ENCODE assay signal across 8 cellular contexts in genomic region chr14:60648934-60649814, GRCh38. TPM values are rescaled to one million over a fixed set of nuclear protein-coding genes. Genes with fewer than 3 reads are reported as not detected.
A peak's percentile ranks its signal among the peaks of the same experiment; 100 is the strongest.
DNase-seq lines count a peak whose midpoint lies in the region; ATAC-seq and TF ChIP-seq lines count a peak whose summit lies in the region.

SIX1 (minus strand) TSS chr14:60649477; CDS start chr14:60649189, 288 bp downstream.

- H4K20me1 ChIP-seq in SK-N-SH (ENCODE audit: insufficient read depth) = peaks cover 48% of the 10 kb centered on the region

- CTCF ChIA-PET in SK-N-SH (lab: Yijun Ruan, JAX) = interaction anchor here (0.6 to 1.6 kb wide), 4 partner anchors 24 to 378 kb away, joined by 3 to 5 read pairs (median 4); no protein-coding TSS in a partner anchor

- peaks cover 22% of the 10 kb centered on the region for H3F3A ChIP-seq in SK-N-SH (replicated peaks; ENCODE audit: insufficient read depth)

- ATAC-seq in GM21717 (IDR thresholded peaks at IDR 0.05; ENCODE audit: unreplicated experiment) = peak; percentile 38
- no peak for ATAC-seq in thoracic aorta (ENCODE audit: insufficient number of reproducible peaks, low FRiP score, low read depth)

- H3K27ac ChIP-seq in SK-N-SH (ENCODE audit: low read depth in 2 of 2, low read length in 1 of 2) (peak within 1 kb of the TSS; percentile 71 to 87), thoracic aorta (peak within 1 kb of the TSS in 1 of 2 donors; percentile 16)
- no peak within 1 kb of the TSS for H3K27ac ChIP-seq in effector memory CD4-positive, alpha-beta T cell (ENCODE audit: insufficient read depth, low read length, poor library complexity, severe bottlenecking)

- 0 out of 2 replicates have a peak, but pooled peaks have one; percentile 9 for TF ChIP-seq CTCF in SK-N-SH (IDR thresholded peaks at IDR 0.05)
- TF ChIP-seq CTCF in thoracic aorta (IDR thresholded peaks at IDR 0.05) = no peak

- TF ChIP-seq RAD21 in SK-N-SH (IDR thresholded peaks at IDR 0.05; ENCODE audit: low read length) = no peak

- H3K9ac ChIP-seq in SK-N-SH = peak within 1 kb of the TSS; percentile 94

- H3K9me3 ChIP-seq in SK-N-SH (no peaks in the 10 kb centered on the region), thoracic aorta (no peaks in the 10 kb centered on the region)
- no peaks in the 10 kb centered on the region for H3K9me3 ChIP-seq in effector memory CD4-positive, alpha-beta T cell (ENCODE audit: control insufficient read depth, low read length)

- H3K4me1 ChIP-seq in SK-N-SH (ENCODE audit: control insufficient read depth in 1 of 2, insufficient read depth in 2 of 2, low read depth in 1 of 2, low read length in 1 of 2) (peaks cover 11 to 14% of the 10 kb centered on the region in 2 experiments), thoracic aorta (ENCODE audit: control insufficient read depth in 1 of 2, low read depth in 2 of 2) (peaks cover 11 to 39% of the 10 kb centered on the region in 2 donors)
- peaks cover 31% of the 10 kb centered on the region for H3K4me1 ChIP-seq in effector memory CD4-positive, alpha-beta T cell (ENCODE audit: control insufficient read depth, insufficient read depth, low read length, poor library complexity, severe bottlenecking)

- H3K4me2 ChIP-seq in SK-N-SH = peak within 1 kb of the TSS; percentile 86

- H3K9me2 ChIP-seq in SK-N-SH = no peaks in the 10 kb centered on the region

- H3K27me3 ChIP-seq in SK-N-SH (ENCODE audit: insufficient read depth) (no peaks in the 10 kb centered on the region), thoracic aorta (replicated peaks; ENCODE audit: insufficient read depth) (peaks cover 31% of the 10 kb centered on the region)
- H3K27me3 ChIP-seq in effector memory CD4-positive, alpha-beta T cell (replicated peaks; ENCODE audit: control insufficient read depth, insufficient read depth, low read length, poor library complexity, severe bottlenecking) = peaks cover 63% of the 10 kb centered on the region

- peak within 1 kb of the TSS; percentile 19; the same call in 1 of the 2 replicates for H2AFZ ChIP-seq in SK-N-SH (ENCODE audit: low read depth)

- peak within 1 kb of the TSS; percentile 61 to 74 for H3K4me3 ChIP-seq in SK-N-SH (ENCODE audit: low read depth in 2 of 2, low read length in 1 of 2)
- H3K4me3 ChIP-seq in effector memory CD4-positive, alpha-beta T cell (ENCODE audit: insufficient read depth, low read depth, low read length, poor library complexity, severe bottlenecking) = peak within 1 kb of the TSS; percentile 14
- peak within 1 kb of the TSS; percentile 78 for H3K4me3 ChIP-seq in thoracic aorta

- POLR2A ChIA-PET in SK-N-SH (lab: Yijun Ruan, JAX) = no interaction called here

- H3K79me2 ChIP-seq in SK-N-SH (ENCODE audit: insufficient read depth) = peaks cover 81% of the 10 kb centered on the region

- TF ChIP-seq EP300 in SK-N-SH (IDR thresholded peaks at IDR 0.05; ENCODE audit: borderline replicate concordance in 1 of 2, low read depth in 1 of 2, low read length in 1 of 2) = peak in 1 of 2 experiments; percentile 14; a peak in 1 of 4 replicates

- WGBS in SK-N-SH (ENCODE audit: low lambda C conversion rate) = 2% methylated on average over 39 of the region's 76 CpGs

- H3K36me3 ChIP-seq in SK-N-SH (replicated peaks in 1 of 2; ENCODE audit: control insufficient read depth in 1 of 2, insufficient read depth in 2 of 2, low read length in 1 of 2) (peaks cover 26 to 29% of the 10 kb centered on the region in 2 experiments), thoracic aorta (no peaks in the 10 kb centered on the region)
- H3K36me3 ChIP-seq in effector memory CD4-positive, alpha-beta T cell (ENCODE audit: control insufficient read depth, insufficient read depth, low read length) = no peaks in the 10 kb centered on the region

- peak; percentile 89 for DNase-seq in DMS153 (lab: John Stamatoyannopoulos, UW)
- peak; percentile 95 for DNase-seq in NCI-H1092 treated with DMSO at 0.1 percent for 48 hours (lab: John Stamatoyannopoulos, UW)
- DNase-seq in SK-N-SH = peak; percentile 88
- no peak for DNase-seq in effector memory CD4-positive, alpha-beta T cell
- DNase-seq in medulla oblongata (ENCODE audit: extremely low spot score) = peak; percentile 49
- DNase-seq in thoracic aorta (ENCODE audit: low spot score) = no peak
- DNase-seq in stimulated activated CD4-positive, alpha-beta T cell treated with anti-CD3 and anti-CD28 coated beads, Interleukin-1b, Interleukin-23, amount 100 ng/mL, for 48 hours = no peak

TF ChIP-seq in SK-N-SH, 30 proteins besides CTCF, POLR2A, EP300 and RAD21:
- peak; percentile 89; the same call in 1 of the 2 replicates for TF ChIP-seq SIN3A (IDR thresholded peaks at IDR 0.05; ENCODE audit: borderline replicate concordance, low read depth, low read length)
- TF ChIP-seq SMC3 (IDR thresholded peaks at IDR 0.05; ENCODE audit: low read depth, low read length) = no peak
- TF ChIP-seq MAX (IDR thresholded peaks at IDR 0.05; ENCODE audit: low read depth) = peak; percentile 19; the same call in 1 of the 2 replicates
- TF ChIP-seq NFIC (IDR thresholded peaks at IDR 0.05; ENCODE audit: borderline replicate concordance) = peak; percentile 3; the same call in 1 of the 2 replicates
- no peak; the same call in 1 of the 2 replicates for TF ChIP-seq IRF3 (IDR thresholded peaks at IDR 0.05; ENCODE audit: low read depth, low read length)
- 0 out of 2 replicates have a peak, but pooled peaks have one; percentile 31 for TF ChIP-seq YY1 (IDR thresholded peaks at IDR 0.05; ENCODE audit: low read depth)
- peak; percentile 97 for TF ChIP-seq TAF1 (IDR thresholded peaks at IDR 0.05; ENCODE audit: borderline replicate concordance, low read depth, low read length)
- peak; percentile 36; the same call in 1 of the 2 replicates for TF ChIP-seq NRF1 (IDR thresholded peaks at IDR 0.05; ENCODE audit: low read depth, low read length)
- peak; percentile 95 for TF ChIP-seq PBX3 (IDR thresholded peaks at IDR 0.05)
- TF ChIP-seq POLR2AphosphoS5 (IDR thresholded peaks at IDR 0.05; ENCODE audit: low read depth, low read length) = peak; percentile 99

RNA-seq across cellular contexts. Expression of gene SIX1, which starts in this region (rescaled TPM):
- polyA plus RNA-seq in SK-N-SH (2012; rRNA removed) = 31.2 and 52.1 TPM in 2 replicates
- 34.8 and 43.7 TPM in 2 replicates for polyA plus RNA-seq in SK-N-SH (2012; cell fraction: cytosol; rRNA removed)
- 42.7 and 45.1 TPM in 2 replicates for polyA plus RNA-seq in SK-N-SH (2012; cell fraction: nucleus; rRNA removed)
- total RNA-seq in thoracic aorta = 1 to 10 TPM; 2.6 to 5.1 TPM

Comparison
In these comparisons a context has a peak if more than half of its experiments do, and no peak if none do; other contexts are left out.
1. DNase-seq: peak in DMS153 (single experiment), NCI-H1092 treated with DMSO at 0.1 percent for 48 hours (single experiment), SK-N-SH (single experiment) and medulla oblongata (single experiment); none in effector memory CD4-positive, alpha-beta T cell (0 of 3), thoracic aorta (single experiment) and stimulated activated CD4-positive, alpha-beta T cell treated with anti-CD3 and anti-CD28 coated beads, Interleukin-1b, Interleukin-23, amount 100 ng/mL, for 48 hours (single experiment).
2. H3K4me3 ChIP-seq: peak in every context shown above with its lines; median percentile 78 in thoracic aorta; 68 in SK-N-SH; 14 in effector memory CD4-positive, alpha-beta T cell.